8 cellular contexts compared by ENCODE assay signal in the genomic region with DNA sequence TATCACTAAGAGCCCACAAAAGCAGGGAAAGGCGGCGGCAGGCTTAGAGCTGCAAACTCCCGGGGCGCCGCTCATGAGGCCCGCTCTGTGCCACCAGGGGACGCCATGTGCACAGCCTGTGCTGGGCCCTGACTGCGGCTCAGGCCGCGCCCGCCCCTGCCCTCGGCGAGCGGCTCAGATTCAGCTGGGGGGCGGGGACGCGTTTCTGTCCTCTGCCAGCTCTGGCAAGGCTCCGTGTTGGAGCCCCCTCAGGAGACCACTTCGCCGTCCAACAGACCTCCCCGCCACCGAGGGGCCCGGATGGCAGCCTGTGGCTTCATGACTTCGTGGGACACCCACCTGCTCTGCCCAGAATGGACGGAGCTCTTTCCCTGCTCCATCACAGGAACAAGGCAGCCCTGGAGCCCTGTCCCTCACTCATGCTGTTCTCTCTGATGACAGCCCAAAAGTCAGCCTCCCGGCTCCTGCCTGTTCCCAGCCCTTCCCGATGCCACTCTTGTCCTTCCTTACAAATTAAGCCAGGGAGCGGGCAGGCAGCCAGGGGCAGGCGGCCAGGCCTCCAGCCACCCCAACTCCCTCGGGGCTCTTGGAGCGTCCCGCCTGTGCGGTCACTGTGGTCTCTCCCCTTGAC.
DNase-seq lines count a peak whose midpoint lies in the region; ATAC-seq, FAIRE-seq and TF ChIP-seq lines count a peak whose summit lies in the region.

No MANE protein-coding gene starts in this region.

- peak; percentile 98 to 99 for TF ChIP-seq RAD21 in H1 (IDR thresholded peaks at IDR 0.05 in 1 of 2, conservative IDR thresholded peaks at IDR 0.05 in 1 of 2; ENCODE audit: low read depth in 2 of 2, low read length in 2 of 2)

- H3K56ac ChIP-seq in H1 (replicated peaks; ENCODE audit: insufficient read length, low read depth, low read length) = no peak overlapping the region

- peak in 12 of 14 donors; percentile 4 to 78 (median 46) for DNase-seq in C1 segment of cervical spinal cord (lab: John Stamatoyannopoulos, UW)
- peak; percentile 88 for DNase-seq in GM19240 (ENCODE audit: insufficient read length, low spot score)
- peak; percentile 86 for DNase-seq in NCI-H82 (lab: John Stamatoyannopoulos, UW)
- DNase-seq in activated CD8-positive, alpha-beta memory T cell treated with anti-CD3 and anti-CD28 coated beads for 4 hours (ENCODE audit: low read depth in 2 of 2) = peak; percentile 52 to 61
- DNase-seq in H1 (ENCODE audit: low read depth in 1 of 2, low spot score in 2 of 2) = peak; percentile 50 to 92
- DNase-seq in stimulated activated CD8-positive, alpha-beta memory T cell treated with anti-CD3 and anti-CD28 coated beads, Interleukin-15, amount 100 ng/mL, for 48 hours (ENCODE audit: low read depth in 2 of 2) = peak; percentile 70 to 71

- no peak overlapping the region for H3K4ac ChIP-seq in H1 (replicated peaks; ENCODE audit: insufficient read length, low read depth, low read length)

- peak; percentile 84 for ATAC-seq in HG03439 (IDR thresholded peaks at IDR 0.05; ENCODE audit: unreplicated experiment)

- no peak for TF ChIP-seq POLR2A in H1 (IDR thresholded peaks at IDR 0.05; ENCODE audit: control extremely low read depth in 1 of 2, low read depth in 2 of 2, low read length in 2 of 2)

- no peak overlapping the region for H3K23ac ChIP-seq in H1 (ENCODE audit: insufficient read length)

- H2BK5ac ChIP-seq in H1 (ENCODE audit: low read depth, low read length) = no peak overlapping the region

- TF ChIP-seq EP300 in H1 (IDR thresholded peaks at IDR 0.05; ENCODE audit: borderline replicate concordance in 1 of 2, low read depth in 2 of 2, low read length in 2 of 2) = peak in 1 of 2 experiments; percentile 27; a peak in 1 of 3 replicates

- no peak overlapping the region for H2BK20ac ChIP-seq in H1 (ENCODE audit: low read length)

- 0 out of 2 replicates have a peak overlapping the region, but pooled peaks have one; percentile 62 for H2AFZ ChIP-seq in H1 (ENCODE audit: low read length)

- TF ChIP-seq CTCF in H1 (IDR thresholded peaks at IDR 0.05; ENCODE audit: control extremely low read depth in 1 of 3, insufficient read depth in 1 of 3, low read depth in 1 of 3, low read length in 3 of 3) = peak; percentile 92 to 97 (median 94)

- H2AK5ac ChIP-seq in H1 (ENCODE audit: low read depth, low read length) = no peak overlapping the region

- H3K27ac ChIP-seq in H1 (ENCODE audit: low read depth, low read length) (no peak overlapping the region), mesodermal cell (ENCODE audit: low read depth, low read length, severe bottlenecking) (no peak overlapping the region)

- no peaks in the 10 kb centered on the region for H3K79me2 ChIP-seq in H1 (ENCODE audit: control insufficient read depth in 1 of 2, insufficient read depth in 2 of 2, low read length in 2 of 2)

- H4K20me1 ChIP-seq in H1 (replicated peaks in 1 of 2; ENCODE audit: control insufficient read depth in 1 of 2, insufficient read depth in 2 of 2, low read length in 2 of 2) = no peaks in the 10 kb centered on the region

- H4K8ac ChIP-seq in H1 (ENCODE audit: extremely low read depth, insufficient read depth, low read length) = no peak overlapping the region

- H3K4me3 ChIP-seq in H1 (ENCODE audit: extremely low read depth in 1 of 4, insufficient read depth in 2 of 4, low read depth in 3 of 4, low read length in 4 of 4) (peak overlapping the region in 3 of 4 experiments; percentile 36 to 54 (median 42); a peak in 6 of 8 replicates), mesodermal cell (ENCODE audit: extremely low read depth, insufficient read depth, low read length, poor library complexity, severe bottlenecking) (peak overlapping the region; percentile 8)

- no peaks in the 10 kb centered on the region for H3K27me3 ChIP-seq in H1 (replicated peaks in 1 of 4; ENCODE audit: control insufficient read depth in 3 of 4, extremely low read depth in 1 of 4, insufficient read depth in 3 of 4, low read length in 3 of 4)

- H3K36me3 ChIP-seq in H1 (ENCODE audit: control insufficient read depth in 2 of 4, insufficient read depth in 4 of 4, low read length in 3 of 4) (no peaks in the 10 kb centered on the region), mesodermal cell (ENCODE audit: control insufficient read depth, insufficient read depth, low read length) (peaks cover 11% of the 10 kb centered on the region)

- H4K5ac ChIP-seq in H1 (ENCODE audit: insufficient read length, low read depth, low read length) = no peak overlapping the region

- peaks cover 0 to 4% (median 0%) of the 10 kb centered on the region in 4 experiments; a peak in 4 of 7 replicates for H3K4me1 ChIP-seq in H1 (replicated peaks in 1 of 4; ENCODE audit: control insufficient read depth in 3 of 4, insufficient read depth in 4 of 4, low read length in 3 of 4)
- peaks cover 10% of the 10 kb centered on the region for H3K4me1 ChIP-seq in mesodermal cell (ENCODE audit: control insufficient read depth, insufficient read depth, low read length, poor library complexity, severe bottlenecking)

- H3K9me3 ChIP-seq in H1 (ENCODE audit: insufficient read depth in 2 of 2, low read depth in 1 of 2, low read length in 1 of 2) = no peaks in the 10 kb centered on the region
- no peaks in the 10 kb centered on the region for H3K9me3 ChIP-seq in mesodermal cell (ENCODE audit: control insufficient read depth, low read length)

- 18% methylated on average over 29 of the region's 33 CpGs; no CpG with 5 or more reads in 1 of the 2 experiments for WGBS in H1 (ENCODE audit: extremely low coverage in 1 of 2, insufficient coverage in 1 of 2, insufficient read length in 1 of 2, insufficient replicate concordance in 2 of 2, low coverage in 1 of 2, low lambda C conversion rate in 2 of 2, missing lambda C conversion rate in 1 of 2), 2 experiments
- 4 to 9% methylated on average over 19 to 31 of the region's 33 CpGs for WGBS in mesodermal cell (ENCODE audit: insufficient coverage in 2 of 2), 2 experiments

- no peaks in the 10 kb centered on the region for H3K23me2 ChIP-seq in H1 (ENCODE audit: low read depth, low read length)

- H2BK12ac ChIP-seq in H1 (ENCODE audit: low read depth, low read length) = no peak overlapping the region

- no peak overlapping the region for H2BK15ac ChIP-seq in H1 (ENCODE audit: low read length)

- H2BK120ac ChIP-seq in H1 (replicated peaks; ENCODE audit: low read depth, low read length) = no peak overlapping the region

- H3K79me1 ChIP-seq in H1 (ENCODE audit: low read depth, low read length) = no peaks in the 10 kb centered on the region

- H3K18ac ChIP-seq in H1 (ENCODE audit: extremely low read depth, low read length) = no peak overlapping the region

- H3K4me2 ChIP-seq in H1 (ENCODE audit: insufficient read depth in 1 of 2, low read depth in 2 of 2, low read length in 2 of 2) = peak overlapping the region; percentile 16 to 88; a peak in 3 of 4 replicates

- no peak for FAIRE-seq in H1 (lab: Jason Lieb, UNC)

- no peak overlapping the region for H3K14ac ChIP-seq in H1 (ENCODE audit: insufficient read length)

- POLR2A ChIA-PET in H1 (lab: Charles Lee; ENCODE audit: partially characterized antibody) = interaction anchor here (1.0 to 1.7 kb wide), 4 partner anchors 9 to 187 kb away, joined by 3 to 18 read pairs (median 4); a partner anchor contains a TSS

- H4K91ac ChIP-seq in H1 (replicated peaks; ENCODE audit: insufficient read length, low read length) = no peak overlapping the region

- no peak overlapping the region for H3K9ac ChIP-seq in H1 (replicated peaks in 1 of 4; ENCODE audit: extremely low read depth in 1 of 4, low read depth in 3 of 4, low read length in 3 of 4)

- CTCF ChIA-PET in H1 (lab: Charles Lee; ENCODE audit: partially characterized antibody) = interaction anchor here (0.6 to 5.4 kb wide), 56 partner anchors 10 to 318 kb away, joined by 3 to 92 read pairs (median 5); a partner anchor contains a TSS

TF ChIP-seq in H1, 55 proteins besides CTCF, POLR2A, EP300 and RAD21 (continues in another document):
- TF ChIP-seq CREB1 (IDR thresholded peaks at IDR 0.05) = 0 out of 2 replicates have a peak, but pooled peaks have one; percentile 15
- TF ChIP-seq JUND (IDR thresholded peaks at IDR 0.05; ENCODE audit: low read length) = peak; percentile 22; the same call in 1 of the 2 replicates
- no peak for TF ChIP-seq RNF2 (IDR thresholded peaks at IDR 0.05; ENCODE audit: borderline replicate concordance, low read depth, low read length, missing control alignments, poor library complexity, severe bottlenecking)
- TF ChIP-seq, protein P1, sequence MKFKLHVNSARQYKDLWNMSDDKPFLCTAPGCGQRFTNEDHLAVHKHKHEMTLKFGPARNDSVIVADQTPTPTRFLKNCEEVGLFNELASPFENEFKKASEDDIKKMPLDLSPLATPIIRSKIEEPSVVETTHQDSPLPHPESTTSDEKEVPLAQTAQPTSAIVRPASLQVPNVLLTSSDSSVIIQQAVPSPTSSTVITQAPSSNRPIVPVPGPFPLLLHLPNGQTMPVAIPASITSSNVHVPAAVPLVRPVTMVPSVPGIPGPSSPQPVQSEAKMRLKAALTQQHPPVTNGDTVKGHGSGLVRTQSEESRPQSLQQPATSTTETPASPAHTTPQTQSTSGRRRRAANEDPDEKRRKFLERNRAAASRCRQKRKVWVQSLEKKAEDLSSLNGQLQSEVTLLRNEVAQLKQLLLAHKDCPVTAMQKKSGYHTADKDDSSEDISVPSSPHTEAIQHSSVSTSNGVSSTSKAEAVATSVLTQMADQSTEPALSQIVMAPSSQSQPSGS (IDR thresholded peaks at IDR 0.05; ENCODE audit: low read length) = no peak
- no peak for TF ChIP-seq TAF1 (IDR thresholded peaks at IDR 0.05; ENCODE audit: low read depth, low read length)
- 0 out of 2 replicates have a peak, but pooled peaks have one; percentile 22 for TF ChIP-seq CEBPB (IDR thresholded peaks at IDR 0.05; ENCODE audit: low read depth, low read length)
- TF ChIP-seq HDAC2 (IDR thresholded peaks at IDR 0.05; ENCODE audit: borderline replicate concordance in 1 of 2, low read depth in 2 of 2, low read length in 2 of 2) = peak in 1 of 2 experiments; percentile 53; a peak in 1 of 4 replicates
- TF ChIP-seq, protein P2, sequence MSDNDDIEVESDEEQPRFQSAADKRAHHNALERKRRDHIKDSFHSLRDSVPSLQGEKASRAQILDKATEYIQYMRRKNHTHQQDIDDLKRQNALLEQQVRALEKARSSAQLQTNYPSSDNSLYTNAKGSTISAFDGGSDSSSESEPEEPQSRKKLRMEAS (IDR thresholded peaks at IDR 0.05) = peak; percentile 69; the same call in 1 of the 2 replicates
- no peak for TF ChIP-seq SP1 (IDR thresholded peaks at IDR 0.05; ENCODE audit: low read depth, low read length)
- TF ChIP-seq KDM5A (IDR thresholded peaks at IDR 0.05; ENCODE audit: low read length) = 0 out of 2 replicates have a peak, but pooled peaks have one; percentile 43
- TF ChIP-seq YY1 (IDR thresholded peaks at IDR 0.05; ENCODE audit: low read depth, low read length) = 0 out of 2 replicates have a peak, but pooled peaks have one; percentile 47
- peak; percentile 24 for TF ChIP-seq CTBP2 (IDR thresholded peaks at IDR 0.05; ENCODE audit: borderline replicate concordance, insufficient read depth, insufficient read length, low read length)
- TF ChIP-seq SIN3A (conservative IDR thresholded peaks at IDR 0.05 in 1 of 2, IDR thresholded peaks at IDR 0.05 in 1 of 2; ENCODE audit: low read depth in 1 of 2, low read length in 2 of 2) = peak in 1 of 2 experiments; percentile 72; a peak in 2 of 4 replicates
